In genomic region chr3:132254076-132254755, GRCh38 we compare ENCODE assay signal across 1 cellular context.
TF ChIP-seq lines count a peak whose summit lies in the region.

No MANE protein-coding gene starts in this region.

TF ChIP-seq in SK-N-SH, 30 proteins besides CTCF, POLR2A, EP300 and RAD21:
- TF ChIP-seq CHD2 (IDR thresholded peaks at IDR 0.05; ENCODE audit: low read length, partially characterized antibody) (no peak), TCF12 (IDR thresholded peaks at IDR 0.05) (no peak)
